ENCODE assay signal across 12 cellular contexts in genomic region chr22:49671331-49672012, GRCh38.
DNase-seq lines count a peak whose midpoint lies in the region; ATAC-seq and TF ChIP-seq lines count a peak whose summit lies in the region.
"Had no signal": no experiment of that assay in that cellular context is flagged by ENCODE, and none has a peak within 500 bp of the region (broad histone marks: within the 10 kb centered on the region; RNA-seq: fewer than 3 reads in every experiment).

No MANE protein-coding gene starts in this region.

- peak overlapping the region; percentile 73 to 82 for H3K4me3 Mint-ChIP-seq in effector memory CD8-positive, alpha-beta T cell
- peak overlapping the region; percentile 49 for H3K4me3 Mint-ChIP-seq in progenitor cell of endocrine pancreas (ENCODE audit: low read depth)

- H3K4me3 ChIP-seq in foreskin fibroblast (ENCODE audit: low read depth in 1 of 2, low read length in 2 of 2), result no peak overlapping the region
- H3K4me3 ChIP-seq: mucosa of descending colon had no signal

- no peaks in the 10 kb centered on the region for H3K9me3 Mint-ChIP-seq in effector memory CD8-positive, alpha-beta T cell
- H3K9me3 Mint-ChIP-seq in progenitor cell of endocrine pancreas (ENCODE audit: low read depth), result no peaks in the 10 kb centered on the region

- ATAC-seq in effector memory CD8-positive, alpha-beta T cell (replicated peaks), result peak; percentile 35
- ATAC-seq in HG03521 (IDR thresholded peaks at IDR 0.05; ENCODE audit: unreplicated experiment) (no peak), GM19463 (IDR thresholded peaks at IDR 0.05; ENCODE audit: unreplicated experiment) (no peak)

- no peaks in the 10 kb centered on the region for H3K36me3 Mint-ChIP-seq in effector memory CD8-positive, alpha-beta T cell (ENCODE audit: insufficient read depth)
- H3K36me3 Mint-ChIP-seq in progenitor cell of endocrine pancreas (ENCODE audit: insufficient read depth), result no peaks in the 10 kb centered on the region

- H3K4me1 Mint-ChIP-seq in effector memory CD8-positive, alpha-beta T cell (ENCODE audit: low read depth in 2 of 2), result peaks cover 14% of the 10 kb centered on the region in 2 donors
- H3K4me1 Mint-ChIP-seq in progenitor cell of endocrine pancreas (ENCODE audit: low read depth), result peaks cover 6% of the 10 kb centered on the region

- peak overlapping the region; percentile 11 to 68 for H3K27ac Mint-ChIP-seq in effector memory CD8-positive, alpha-beta T cell
- no peak overlapping the region for H3K27ac Mint-ChIP-seq in progenitor cell of endocrine pancreas

- H3K27me3 Mint-ChIP-seq in effector memory CD8-positive, alpha-beta T cell, result peaks cover 24 to 37% of the 10 kb centered on the region in 2 donors
- peaks cover 62% of the 10 kb centered on the region for H3K27me3 Mint-ChIP-seq in progenitor cell of endocrine pancreas

- TF ChIP-seq CTCF in progenitor cell of endocrine pancreas (IDR thresholded peaks at IDR 0.05; ENCODE audit: unreplicated experiment) (no peak), foreskin fibroblast (IDR thresholded peaks at IDR 0.05; ENCODE audit: low read depth, low read length) (no peak)

- peak; percentile 15 for DNase-seq in NCI-H748 (lab: John Stamatoyannopoulos, UW; ENCODE audit: unreplicated experiment)
- no peak for DNase-seq in NCI-H748 treated with DMSO at 0.1 percent for 48 hours (lab: John Stamatoyannopoulos, UW)
- DNase-seq in NCI-H69 (lab: John Stamatoyannopoulos, UW), result peak; percentile 63
- DNase-seq in effector memory CD8-positive, alpha-beta T cell, result no peak
- no peak for DNase-seq in progenitor cell of endocrine pancreas (ENCODE audit: low spot score, unreplicated experiment)
- DNase-seq in foreskin fibroblast, result no peak
- DNase-seq: hippocampal formation, KBM-7, mucosa of descending colon, NCI-H2227 treated with DMSO at 0.1 percent for 48 hours had no signal

Comparison
In these comparisons a context has a peak if more than half of its experiments do, and no peak if none do; other contexts are left out.
1. DNase-seq: peak in NCI-H748 (single experiment) and NCI-H69 (single experiment); none in NCI-H748 treated with DMSO at 0.1 percent for 48 hours (single experiment), effector memory CD8-positive, alpha-beta T cell (0 of 3), progenitor cell of endocrine pancreas (single experiment) and foreskin fibroblast (0 of 2).